20 cellular contexts compared by ENCODE assay signal in the genomic region with DNA sequence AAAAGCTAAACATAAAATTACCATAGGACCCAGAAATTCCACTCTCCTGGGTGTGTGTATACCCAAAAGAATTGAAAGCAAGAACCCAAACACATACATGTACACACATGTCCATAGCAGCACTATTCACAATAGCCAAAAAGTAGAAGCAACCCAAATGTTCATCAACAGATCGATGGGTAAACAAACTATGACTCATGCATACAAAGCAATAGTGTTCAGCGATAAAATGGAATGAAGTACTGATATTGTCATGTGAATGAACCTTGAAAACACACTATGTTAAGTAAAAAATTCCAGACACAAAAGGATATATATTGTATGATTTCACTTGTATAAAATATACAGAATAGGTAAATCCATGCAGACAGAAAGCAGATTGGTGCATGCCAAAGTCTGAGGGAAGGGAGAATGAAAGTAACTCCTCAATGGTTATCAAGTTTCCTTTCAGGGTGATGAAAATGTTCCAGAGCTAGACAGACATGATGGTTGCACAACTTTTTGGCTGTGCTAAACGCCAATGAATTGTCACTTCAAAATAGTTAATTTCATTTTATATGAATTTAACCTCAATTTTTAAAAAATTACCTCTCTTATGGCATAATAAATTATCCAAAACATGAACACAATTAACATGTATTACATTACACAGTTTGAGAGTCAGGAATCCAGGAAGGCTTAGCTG. TPM values are rescaled to one million over a fixed set of nuclear protein-coding genes. Genes with fewer than 3 reads are reported as not detected.
DNase-seq lines count a peak whose midpoint lies in the region; ATAC-seq, FAIRE-seq and TF ChIP-seq lines count a peak whose summit lies in the region.
"Had no signal": no experiment of that assay in that cellular context is flagged by ENCODE, and none has a peak within 500 bp of the region (broad histone marks: within the 10 kb centered on the region; RNA-seq: fewer than 3 reads in every experiment).

No MANE protein-coding gene starts in this region.

- H3K27me3 ChIP-seq in CD8-positive, alpha-beta T cell (ENCODE audit: insufficient read depth, low read length) = no peaks in the 10 kb centered on the region
- H3K27me3 ChIP-seq: BLaER1 treated with 17β-estradiol and CSF1 and Interleukin-3, amounts not matched to agents 10 nM and 100 nM had no signal

- TF ChIP-seq CTCF in A549 (IDR thresholded peaks at IDR 0.05) (no peak), choroid plexus epithelial cell (conservative IDR thresholded peaks at IDR 0.05; ENCODE audit: low read depth, low read length) (no peak)
- no peak for TF ChIP-seq CTCF in CD8-positive, alpha-beta T cell (IDR thresholded peaks at IDR 0.05)

- H3K27ac Mint-ChIP-seq in CD8-positive, alpha-beta T cell = no peak overlapping the region
- H3K27ac Mint-ChIP-seq: GM23338 had no signal

- H3K4me1 Mint-ChIP-seq in CD8-positive, alpha-beta T cell (ENCODE audit: low read depth) = no peaks in the 10 kb centered on the region

- H3K27me3 Mint-ChIP-seq in CD8-positive, alpha-beta T cell (ENCODE audit: low read depth) = no peaks in the 10 kb centered on the region
- H3K27me3 Mint-ChIP-seq: CD8-positive, alpha-beta memory T cell had no signal

- no peaks in the 10 kb centered on the region for H3K36me3 ChIP-seq in CD8-positive, alpha-beta T cell (ENCODE audit: insufficient read depth, low read length)
- H3K36me3 ChIP-seq: BLaER1 treated with 17β-estradiol and CSF1 and Interleukin-3, amounts not matched to agents 10 nM and 100 nM had no signal

- H3K36me3 Mint-ChIP-seq in CD8-positive, alpha-beta T cell = no peaks in the 10 kb centered on the region
- H3K36me3 Mint-ChIP-seq: CD8-positive, alpha-beta memory T cell had no signal

- no peak for DNase-seq in A549 (ENCODE audit: low read depth in 1 of 2, low spot score in 1 of 2)
- DNase-seq in choroid plexus epithelial cell (ENCODE audit: low read depth) = peak; percentile 38
- no peak for DNase-seq in left lobe of liver (ENCODE audit: low spot score)
- no peak for DNase-seq in CD8-positive, alpha-beta T cell
- no peak for DNase-seq in DMS 273 (lab: John Stamatoyannopoulos, UW; ENCODE audit: unreplicated experiment)
- DNase-seq: CD8-positive, alpha-beta memory T cell; KBM-7; NCI-H1436; NCI-H2029 treated with DMSO at 0.1 percent for 48 hours; NCI-H2171; NCI-H526 had no signal

- H3K9me3 Mint-ChIP-seq in CD8-positive, alpha-beta T cell = no peaks in the 10 kb centered on the region
- H3K9me3 Mint-ChIP-seq: CD8-positive, alpha-beta memory T cell; GM23338 had no signal

- CTCF ChIA-PET in A549 (lab: Yijun Ruan, JAX) = interaction anchor here (0.8 to 5.9 kb wide), 4 partner anchors 9 to 201 kb away, joined by 3 to 40 read pairs (median 8); no protein-coding TSS in a partner anchor
- CTCF ChIA-PET in CD8-positive, alpha-beta T cell (lab: Charles Lee) = interaction anchor here (1.0 to 2.0 kb wide), 4 partner anchors 8 to 208 kb away, joined by 3 to 15 read pairs (median 4); no protein-coding TSS in a partner anchor

- ATAC-seq in A549 (no peak), left lobe of liver (peak; percentile 43), GM19397 (IDR thresholded peaks at IDR 0.05; ENCODE audit: unreplicated experiment) (no peak), GM19023 (IDR thresholded peaks at IDR 0.05; ENCODE audit: unreplicated experiment) (no peak)
- no peak for ATAC-seq in CD8-positive, alpha-beta T cell
- ATAC-seq: GM23338, HCT116 had no signal

- H3K4me2 ChIP-seq in A549 = no peak overlapping the region
- H3K4me2 ChIP-seq: BLaER1 treated with 17β-estradiol and CSF1 and Interleukin-3, amounts not matched to agents 10 nM and 100 nM; GM23338 had no signal

- WGBS in A549 (ENCODE audit: missing lambda C conversion rate) = 41% methylated on average over 3 of the region's 3 CpGs

- no peak for TF ChIP-seq POLR2A in A549 (IDR thresholded peaks at IDR 0.05; ENCODE audit: low read length)

- TF ChIP-seq RAD21 in A549 (conservative IDR thresholded peaks at IDR 0.05 in 1 of 2, IDR thresholded peaks at IDR 0.05 in 1 of 2) = no peak
- no peak for TF ChIP-seq RAD21 in Ishikawa (IDR thresholded peaks at IDR 0.05; ENCODE audit: low read depth)

- TF ChIP-seq EP300 in A549 (IDR thresholded peaks at IDR 0.05) = no peak
- TF ChIP-seq EP300 in Ishikawa (IDR thresholded peaks at IDR 0.05; ENCODE audit: borderline replicate concordance) = no peak

- H3K4me1 ChIP-seq in A549 = peaks cover 12% of the 10 kb centered on the region; the same call in 2 of the 3 replicates
- peaks cover 13% of the 10 kb centered on the region for H3K4me1 ChIP-seq in CD8-positive, alpha-beta T cell (ENCODE audit: insufficient read depth, low read length)

- intact Hi-C loops in CD8-positive, alpha-beta T cell (cut with DNase I, micrococcal nuclease) = no loop called here

- H3K27ac ChIP-seq in A549 = no peak overlapping the region
- H3K27ac ChIP-seq in CD8-positive, alpha-beta T cell (ENCODE audit: low read depth, low read length) = no peak overlapping the region
- H3K27ac ChIP-seq: BLaER1 treated with 17β-estradiol and CSF1 and Interleukin-3, amounts not matched to agents 10 nM and 100 nM had no signal

- POLR2A ChIA-PET in A549 (lab: Yijun Ruan, JAX) = no interaction called here
- POLR2A ChIA-PET in CD8-positive, alpha-beta T cell (lab: Charles Lee) = interaction anchor here (0.5 kb wide), 1 partner anchor 26 kb away, joined by 4 read pairs; no protein-coding TSS in a partner anchor

- H3K9me3 ChIP-seq in A549 = no peaks in the 10 kb centered on the region
- no peaks in the 10 kb centered on the region for H3K9me3 ChIP-seq in CD8-positive, alpha-beta T cell (ENCODE audit: low read length)
- H3K9me3 ChIP-seq: BLaER1 treated with 17β-estradiol and CSF1 and Interleukin-3, amounts not matched to agents 10 nM and 100 nM had no signal

- H3K4me3 ChIP-seq in A549 (no peak overlapping the region), choroid plexus epithelial cell (ENCODE audit: low read depth, low read length) (no peak overlapping the region)
- H3K4me3 ChIP-seq in CD8-positive, alpha-beta T cell (ENCODE audit: low read depth, low read length) = no peak overlapping the region
- H3K4me3 ChIP-seq: BLaER1 treated with 17β-estradiol and CSF1 and Interleukin-3, amounts not matched to agents 10 nM and 100 nM; GM23338 had no signal

- no peak for FAIRE-seq in A549 (lab: Jason Lieb, UNC)
- FAIRE-seq: G401.6 had no signal

- no peak overlapping the region for H3K4me3 Mint-ChIP-seq in CD8-positive, alpha-beta T cell
- H3K4me3 Mint-ChIP-seq: CD8-positive, alpha-beta memory T cell; GM23338 had no signal

TF ChIP-seq in A549, 52 proteins besides CTCF, POLR2A, EP300 and RAD21:
- TF ChIP-seq FOSL2 (IDR thresholded peaks at IDR 0.05) (no peak), FOSL2 (CRISPR knock-in tag; IDR thresholded peaks at IDR 0.05) (peak; percentile 61), MAX (IDR thresholded peaks at IDR 0.05) (no peak)

TF ChIP-seq in Ishikawa, 13 proteins besides CTCF, POLR2A, EP300 and RAD21:
- TF ChIP-seq CEBPB (IDR thresholded peaks at IDR 0.05) (0 out of 2 replicates have a peak, but pooled peaks have one; percentile 45), USF1 (IDR thresholded peaks at IDR 0.05) (no peak)
TF ChIP-seq in Ishikawa: peak in this region for 1.

RNA-seq across cellular contexts. Expression of gene GKN2, which starts 35.5 kb away (rescaled TPM):
- polyA plus RNA-seq in A549 (2011; rRNA removed) (0.75 and 0.93 TPM in 2 replicates), A549 (2017; fragmentation: RNase III; extraction: RNeasy Plus Mini Kit Qiagen cat#74134 plus additional on column Dnase treatment) (3.3 to 3.7 TPM (median 3.5 TPM) in 3 replicates)
- 1.2 and 1.4 TPM in 2 replicates for polyA plus RNA-seq in A549 (2012; cell fraction: cytosol; rRNA removed)
- 0.88 and 0.96 TPM in 2 replicates for polyA plus RNA-seq in A549 (2012; cell fraction: nucleus; rRNA removed)
- not detected in 2 replicates for polyA minus RNA-seq in A549 (2011; rRNA and poly(A)+ RNA removed)
- total RNA-seq in left lobe of liver = not detected
- total RNA-seq in CD8-positive, alpha-beta T cell = not detected
- total RNA-seq: A673; CD8-positive, alpha-beta memory T cell; GM23338; SK-MEL-5 had no signal
- polyA plus RNA-seq: CD8-positive, alpha-beta memory T cell; GM23338 had no signal

RNA-seq across cellular contexts. Expression of gene BMP10, which starts 46.0 kb away (rescaled TPM):
- polyA plus RNA-seq in A549 (2011; rRNA removed) (not detected in 2 replicates), A549 (2017; fragmentation: RNase III; extraction: RNeasy Plus Mini Kit Qiagen cat#74134 plus additional on column Dnase treatment) (not detected in 3 replicates)
- polyA plus RNA-seq in A549 (2012; cell fraction: cytosol; rRNA removed) = not detected in 2 replicates
- polyA plus RNA-seq in A549 (2012; cell fraction: nucleus; rRNA removed) = not detected in 2 replicates
- not detected in 2 replicates for polyA minus RNA-seq in A549 (2011; rRNA and poly(A)+ RNA removed)
- total RNA-seq in left lobe of liver = 6.1 TPM
- total RNA-seq in CD8-positive, alpha-beta T cell = not detected
- total RNA-seq: A673; CD8-positive, alpha-beta memory T cell; GM23338; SK-MEL-5 had no signal
- polyA plus RNA-seq: CD8-positive, alpha-beta memory T cell; GM23338 had no signal

RNA-seq across cellular contexts. Expression of gene GKN1, which starts 57.3 kb away (rescaled TPM):
- polyA plus RNA-seq in A549 (2011; rRNA removed) (0.35 and 0.57 TPM in 2 replicates), A549 (2017; fragmentation: RNase III; extraction: RNeasy Plus Mini Kit Qiagen cat#74134 plus additional on column Dnase treatment) (0.45 to 0.90 TPM (median 0.45 TPM) in 3 replicates)
- 0.52 and 0.81 TPM in 2 replicates for polyA plus RNA-seq in A549 (2012; cell fraction: cytosol; rRNA removed)
- polyA plus RNA-seq in A549 (2012; cell fraction: nucleus; rRNA removed) = 0.36 and 0.49 TPM in 2 replicates
- not detected in 2 replicates for polyA minus RNA-seq in A549 (2011; rRNA and poly(A)+ RNA removed)
- not detected for total RNA-seq in left lobe of liver
- not detected for total RNA-seq in CD8-positive, alpha-beta T cell
- total RNA-seq: A673; CD8-positive, alpha-beta memory T cell; GM23338; SK-MEL-5 had no signal
- polyA plus RNA-seq: CD8-positive, alpha-beta memory T cell; GM23338 had no signal
